In genomic region chr4:64911846-64912245, GRCh38 we compare ENCODE assay signal across 29 cellular contexts.
DNase-seq lines count a peak whose midpoint lies in the region; ATAC-seq and TF ChIP-seq lines count a peak whose summit lies in the region.
"Had no signal": no experiment of that assay in that cellular context is flagged by ENCODE, and none has a peak within 500 bp of the region (broad histone marks: within the 10 kb centered on the region; RNA-seq: fewer than 3 reads in every experiment).

No MANE protein-coding gene starts in this region.

- H3K9ac ChIP-seq in OCI-LY3 (ENCODE audit: low read length), result no peak overlapping the region
- H3K9ac ChIP-seq: SK-N-SH had no signal

- no peaks in the 10 kb centered on the region for H3K4me1 ChIP-seq in OCI-LY3 (ENCODE audit: low read length)
- H3K4me1 ChIP-seq: HAP-1, prostate gland, stomach, tibial nerve had no signal

- no peak overlapping the region for H3K27ac ChIP-seq in OCI-LY3 (ENCODE audit: low read length)
- H3K27ac ChIP-seq: brain microvascular endothelial cell, hepatocyte, neutrophil, prostate gland, stomach, tibial nerve had no signal

- no peak for ATAC-seq in left lobe of liver
- ATAC-seq: activated T-cell treated with anti-CD3 and anti-CD28 coated beads, Interleukin-2, amount 50 U/mL, for 72 hours had no signal

- no peak overlapping the region for H2AFZ ChIP-seq in OCI-LY3 (ENCODE audit: low read depth, low read length)
- H2AFZ ChIP-seq: hepatocyte had no signal

- peak; percentile 1 for DNase-seq in COR-L47 (lab: John Stamatoyannopoulos, UW)
- DNase-seq in ELR (ENCODE audit: low read depth), result peak; percentile 3
- peak; percentile 57 for DNase-seq in iPS DF 19.7 (ENCODE audit: low read depth, low spot score)
- no peak for DNase-seq in activated T-cell treated with anti-CD3 and anti-CD28 coated beads, Interleukin-2, amount 50 U/mL, for 1 hour
- DNase-seq in left lobe of liver (ENCODE audit: low spot score), result no peak
- DNase-seq in 8988T, result no peak
- no peak for DNase-seq in GM13977 (ENCODE audit: low spot score)
- DNase-seq: activated CD4-positive, alpha-beta T cell treated with anti-CD3 and anti-CD28 coated beads, Interleukin-2, amount 10 ng/mL, durations not matched to agents 24 days and 14 days; activated naive CD4-positive, alpha-beta T cell treated with Interleukin-2 at 50 U/mL for 16 hours; activated T-cell treated with anti-CD3 and anti-CD28 coated beads, Interleukin-2, amount 50 U/mL, for 72 hours; brain microvascular endothelial cell; CD4-positive, CD25-positive, alpha-beta regulatory T cell; DMS153; foreskin fibroblast; kidney; NCI-H1436; NCI-H2107; NCI-H510A; RPMI8226; SK-N-SH; stimulated activated CD8-positive, alpha-beta memory T cell treated with anti-CD3 and anti-CD28 coated beads, Interleukin-4, amount 100 ng/mL, for 48 hours; stomach had no signal

- in situ Hi-C loops in GM13977 (cut with MboI; ENCODE audit: low pct_unique_long_range_greater_than_20kb, low sequenced_read_pairs, unreplicated experiment), result no loop called here

- no peaks in the 10 kb centered on the region for H3K79me2 ChIP-seq in OCI-LY3 (ENCODE audit: low read length)
- H3K79me2 ChIP-seq: hepatocyte had no signal

- H3K4me3 ChIP-seq in OCI-LY3 (ENCODE audit: low read length), result no peak overlapping the region
- H3K4me3 ChIP-seq: HAP-1, hepatocyte, lung, prostate gland, stomach, tibial nerve had no signal

- H3K4me2 ChIP-seq in OCI-LY3 (ENCODE audit: low read length), result no peak overlapping the region
- H3K4me2 ChIP-seq: hepatocyte, SK-N-SH had no signal

- H3K9me3 ChIP-seq in OCI-LY3 (ENCODE audit: insufficient read depth, low read length), result no peaks in the 10 kb centered on the region
- H3K9me3 ChIP-seq: HAP-1, neutrophil, prostate gland, SK-N-SH had no signal

- no peaks in the 10 kb centered on the region for H3K36me3 ChIP-seq in OCI-LY3 (replicated peaks; ENCODE audit: low read depth, low read length)
- H3K36me3 ChIP-seq: brain microvascular endothelial cell, HAP-1, neutrophil, prostate gland, stomach, tibial nerve had no signal

- H3K27me3 ChIP-seq in OCI-LY3 (ENCODE audit: low read depth, low read length), result no peaks in the 10 kb centered on the region
- H3K27me3 ChIP-seq: brain microvascular endothelial cell, hepatocyte, neutrophil, stomach, tibial nerve had no signal

- TF ChIP-seq CTCF in OCI-LY3 (IDR thresholded peaks at IDR 0.05; ENCODE audit: low read depth, low read length) (peak; percentile 29), GM13977 (IDR thresholded peaks at IDR 0.05; ENCODE audit: extremely low read depth, insufficient read depth, missing control alignments) (no peak)

- H4K20me1 ChIP-seq in OCI-LY3 (ENCODE audit: insufficient read depth, low read length), result no peaks in the 10 kb centered on the region

Comparison
In these comparisons a context has a peak if more than half of its experiments do, and no peak if none do; other contexts are left out.
1. DNase-seq: peak in COR-L47 (single experiment), ELR (single experiment) and iPS DF 19.7 (single experiment); none in activated T-cell treated with anti-CD3 and anti-CD28 coated beads, Interleukin-2, amount 50 U/mL, for 1 hour (single experiment), left lobe of liver (single experiment), 8988T (single experiment) and GM13977 (single experiment).